In genomic region chr4:56424697-56425514, GRCh38 we compare ENCODE assay signal across 9 cellular contexts. TPM values are rescaled to one million over a fixed set of nuclear protein-coding genes. Genes with fewer than 3 reads are reported as not detected.
DNase-seq lines count a peak whose midpoint lies in the region; ATAC-seq, FAIRE-seq and TF ChIP-seq lines count a peak whose summit lies in the region.
"Had no signal": no experiment of that assay in that cellular context is flagged by ENCODE, and none has a peak within 500 bp of the region (broad histone marks: within the 10 kb centered on the region; RNA-seq: fewer than 3 reads in every experiment).

No MANE protein-coding gene starts in this region.

- intact Hi-C loops in head of caudate nucleus (cut with DNase I), result no loop called here

- FAIRE-seq in D721Med (lab: Jason Lieb, UNC), result peak; percentile 77

- H3K27ac ChIP-seq in HUES6 (ENCODE audit: low read depth, low read length) (peak overlapping the region; percentile 43; the same call in 1 of the 2 replicates), smooth muscle cell (ENCODE audit: low read depth) (no peak overlapping the region)
- H3K27ac ChIP-seq: SJSA1 had no signal

- WGBS in smooth muscle cell (ENCODE audit: low lambda C conversion rate), result 78% methylated on average over 5 of the region's 5 CpGs

- DNase-seq in D721Med (ENCODE audit: insufficient read length, low spot score) (no peak), head of caudate nucleus (peak in 22 of 42 donors; percentile 11 to 81 (median 48)), smooth muscle cell (lab: John Stamatoyannopoulos, UW; ENCODE audit: unreplicated experiment) (no peak)
- peak; percentile 12 to 33 for DNase-seq in activated CD4-positive, alpha-beta T cell treated with anti-CD3 and anti-CD28 coated beads, Interleukin-2, amount 50 U/mL, for 4 hours

- H4K20me1 ChIP-seq in smooth muscle cell (ENCODE audit: low read depth), result peaks cover 12% of the 10 kb centered on the region

- H3F3A ChIP-seq in smooth muscle cell (ENCODE audit: low read depth), result no peaks in the 10 kb centered on the region

- H3K4me2 ChIP-seq in smooth muscle cell, result no peak overlapping the region

- H3K27me3 ChIP-seq in HUES6 (ENCODE audit: control insufficient read depth, insufficient read depth, low read length), result no peaks in the 10 kb centered on the region
- no peaks in the 10 kb centered on the region for H3K27me3 ChIP-seq in smooth muscle cell (ENCODE audit: low read depth)
- H3K27me3 ChIP-seq: SJSA1 had no signal

- H3K9ac ChIP-seq in HUES6 (ENCODE audit: low read length) (no peak overlapping the region), smooth muscle cell (ENCODE audit: low read depth) (no peak overlapping the region)

- ATAC-seq in GM18873 (IDR thresholded peaks at IDR 0.05; ENCODE audit: low FRiP score, unreplicated experiment) (no peak), HG03108 (IDR thresholded peaks at IDR 0.05; ENCODE audit: unreplicated experiment) (no peak), HG03565 (IDR thresholded peaks at IDR 0.05; ENCODE audit: unreplicated experiment) (no peak)

- peaks cover 15% of the 10 kb centered on the region for H3K4me1 ChIP-seq in HUES6 (ENCODE audit: control insufficient read depth, insufficient read depth, low read length)
- no peaks in the 10 kb centered on the region for H3K4me1 ChIP-seq in smooth muscle cell (ENCODE audit: low read depth)
- H3K4me1 ChIP-seq: SJSA1 had no signal

- peaks cover 95% of the 10 kb centered on the region for H3K79me2 ChIP-seq in smooth muscle cell (ENCODE audit: low read depth)

- no peak overlapping the region for H2AFZ ChIP-seq in smooth muscle cell (ENCODE audit: low read depth)

- peak; percentile 44 for TF ChIP-seq CTCF in D721Med (IDR thresholded peaks at IDR 0.05; ENCODE audit: insufficient read depth, missing control alignments)
- peak; percentile 61 for TF ChIP-seq CTCF in smooth muscle cell (IDR thresholded peaks at IDR 0.05; ENCODE audit: borderline replicate concordance, insufficient read depth, poor library complexity, severe bottlenecking)

- peaks cover 6% of the 10 kb centered on the region; the same call in 1 of the 2 replicates for H3K9me3 ChIP-seq in HUES6 (ENCODE audit: control insufficient read depth, insufficient read depth, low read depth, low read length)
- H3K9me3 ChIP-seq in smooth muscle cell (replicated peaks; ENCODE audit: low read depth), result no peaks in the 10 kb centered on the region
- H3K9me3 ChIP-seq: SJSA1 had no signal

- H3K36me3 ChIP-seq in HUES6 (ENCODE audit: control insufficient read depth, insufficient read depth, low read length) (peaks cover 29% of the 10 kb centered on the region), smooth muscle cell (ENCODE audit: low read depth) (no peaks in the 10 kb centered on the region)
- H3K36me3 ChIP-seq: SJSA1 had no signal

- H3K4me3 ChIP-seq in HUES6 (ENCODE audit: low read depth, low read length) (peak overlapping the region; percentile 27; the same call in 1 of the 2 replicates), smooth muscle cell (no peak overlapping the region)
- H3K4me3 ChIP-seq: SJSA1 had no signal

RNA-seq across cellular contexts. Expression of gene PPAT, which starts 10.5 kb away (rescaled TPM):
- 26.0 and 26.8 TPM in 2 replicates for total RNA-seq in smooth muscle cell
- 11.6 and 12.3 TPM in 2 replicates for polyA plus RNA-seq in smooth muscle cell

RNA-seq across cellular contexts. Expression of gene PAICS, which starts 11.2 kb away (rescaled TPM):
- 68.9 and 71.6 TPM in 2 replicates for total RNA-seq in smooth muscle cell
- 58.7 and 62.4 TPM in 2 replicates for polyA plus RNA-seq in smooth muscle cell

RNA-seq across cellular contexts. Expression of gene AASDH, which starts 37.6 kb away (rescaled TPM):
- 11.3 and 16.5 TPM in 2 replicates for total RNA-seq in smooth muscle cell
- polyA plus RNA-seq in smooth muscle cell, result 7.7 and 10.2 TPM in 2 replicates

RNA-seq across cellular contexts. Expression of gene SRP72, which starts 42.5 kb away (rescaled TPM):
- 90.0 and 99.7 TPM in 2 replicates for total RNA-seq in smooth muscle cell
- 113 TPM in 2 replicates for polyA plus RNA-seq in smooth muscle cell

Comparison
In these comparisons a context has a peak if more than half of its experiments do, and no peak if none do; other contexts are left out.
1. DNase-seq: peak in activated CD4-positive, alpha-beta T cell treated with anti-CD3 and anti-CD28 coated beads, Interleukin-2, amount 50 U/mL, for 4 hours (2 of 2) and head of caudate nucleus (22 of 42); none in D721Med (single experiment) and smooth muscle cell (single experiment).